Comparison of ENCODE assay signal across 21 cellular contexts in the genomic region with DNA sequence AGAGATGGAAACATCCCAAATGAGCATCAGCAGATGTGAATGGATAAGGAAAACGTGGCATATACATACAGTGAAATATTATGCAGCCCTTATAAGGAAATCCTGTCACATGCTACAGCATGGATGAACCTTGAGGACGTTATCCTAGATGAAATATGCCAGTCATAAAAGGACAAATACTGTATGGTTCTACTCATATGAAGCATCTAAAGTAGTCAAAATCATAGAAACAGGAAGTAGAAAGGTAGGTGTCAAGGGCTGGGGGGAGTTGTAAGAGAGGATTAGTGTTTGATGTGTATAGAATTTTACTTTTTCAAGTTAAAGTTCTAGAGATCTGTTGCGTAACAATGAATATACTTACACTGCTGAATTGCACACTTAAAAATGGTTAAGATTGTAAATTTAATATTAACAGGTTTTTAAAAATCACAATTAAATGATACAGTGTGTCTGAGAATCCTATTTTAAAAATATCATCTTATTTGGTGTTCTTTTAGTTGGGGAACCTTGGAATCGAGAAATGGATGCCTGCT. TPM values are rescaled to one million over a fixed set of nuclear protein-coding genes. Genes with fewer than 3 reads are reported as not detected.
DNase-seq lines count a peak whose midpoint lies in the region; ATAC-seq and TF ChIP-seq lines count a peak whose summit lies in the region.
"Had no signal": no experiment of that assay in that cellular context is flagged by ENCODE, and none has a peak within 500 bp of the region (broad histone marks: within the 10 kb centered on the region; RNA-seq: fewer than 3 reads in every experiment).

No MANE protein-coding gene starts in this region.

- POLR2A ChIA-PET in activated CD8-positive, alpha-beta T cell treated with anti-CD3 and anti-CD28 coated beads for 36 hours (lab: Charles Lee): interaction anchor here (1.3 kb wide), 1 partner anchor 13 kb away, joined by 3 read pairs; no protein-coding TSS in a partner anchor
- POLR2A ChIA-PET in activated CD8-positive, alpha-beta T cell treated with anti-CD3 and anti-CD28 coated beads, Interleukin-2, amount 10 ng/mL, durations not matched to agents 7 days and 5 days (lab: Charles Lee): no interaction called here

- no peak overlapping the region for H3K4me3 Mint-ChIP-seq in activated CD8-positive, alpha-beta T cell treated with anti-CD3 and anti-CD28 coated beads for 36 hours
- H3K4me3 Mint-ChIP-seq in activated CD8-positive, alpha-beta T cell treated with anti-CD3 and anti-CD28 coated beads, Interleukin-2, amount 10 ng/mL, durations not matched to agents 7 days and 5 days: no peak overlapping the region
- H3K4me3 Mint-ChIP-seq in stimulated activated naive CD8-positive, alpha-beta T cell treated with anti-CD3 and anti-CD28 coated beads, Interleukin-15, amount 100 ng/mL, for 72 hours: no peak overlapping the region
- H3K4me3 Mint-ChIP-seq in effector memory CD8-positive, alpha-beta T cell: no peak overlapping the region
- H3K4me3 Mint-ChIP-seq: CD14-positive monocyte had no signal

- peaks cover 56% of the 10 kb centered on the region for H3K4me1 Mint-ChIP-seq in activated CD8-positive, alpha-beta T cell treated with anti-CD3 and anti-CD28 coated beads for 36 hours (ENCODE audit: low read depth)
- peaks cover 6% of the 10 kb centered on the region for H3K4me1 Mint-ChIP-seq in activated CD8-positive, alpha-beta T cell treated with anti-CD3 and anti-CD28 coated beads, Interleukin-2, amount 10 ng/mL, durations not matched to agents 7 days and 5 days (ENCODE audit: low read depth)
- peaks cover 50% of the 10 kb centered on the region for H3K4me1 Mint-ChIP-seq in stimulated activated naive CD8-positive, alpha-beta T cell treated with anti-CD3 and anti-CD28 coated beads, Interleukin-15, amount 100 ng/mL, for 72 hours
- peaks cover 31 to 41% of the 10 kb centered on the region in 2 donors for H3K4me1 Mint-ChIP-seq in effector memory CD8-positive, alpha-beta T cell (ENCODE audit: low read depth in 2 of 2)

- no peaks in the 10 kb centered on the region for H3K9me3 Mint-ChIP-seq in activated CD8-positive, alpha-beta T cell treated with anti-CD3 and anti-CD28 coated beads for 36 hours
- H3K9me3 Mint-ChIP-seq in activated CD8-positive, alpha-beta T cell treated with anti-CD3 and anti-CD28 coated beads, Interleukin-2, amount 10 ng/mL, durations not matched to agents 7 days and 5 days (ENCODE audit: insufficient read depth): no peaks in the 10 kb centered on the region
- H3K9me3 Mint-ChIP-seq in stimulated activated naive CD8-positive, alpha-beta T cell treated with anti-CD3 and anti-CD28 coated beads, Interleukin-15, amount 100 ng/mL, for 72 hours: no peaks in the 10 kb centered on the region
- H3K9me3 Mint-ChIP-seq in effector memory CD8-positive, alpha-beta T cell: no peaks in the 10 kb centered on the region

- intact Hi-C loops in activated CD8-positive, alpha-beta T cell treated with anti-CD3 and anti-CD28 coated beads for 36 hours (cut with micrococcal nuclease): no loop called here
- intact Hi-C loops in posterior cingulate gyrus (cut with DNase I): no loop called here

- no peak overlapping the region for H3K27ac Mint-ChIP-seq in activated CD8-positive, alpha-beta T cell treated with anti-CD3 and anti-CD28 coated beads for 36 hours
- no peak overlapping the region for H3K27ac Mint-ChIP-seq in activated CD8-positive, alpha-beta T cell treated with anti-CD3 and anti-CD28 coated beads, Interleukin-2, amount 10 ng/mL, durations not matched to agents 7 days and 5 days
- no peak overlapping the region for H3K27ac Mint-ChIP-seq in stimulated activated naive CD8-positive, alpha-beta T cell treated with anti-CD3 and anti-CD28 coated beads, Interleukin-15, amount 100 ng/mL, for 72 hours
- no peak overlapping the region for H3K27ac Mint-ChIP-seq in effector memory CD8-positive, alpha-beta T cell

- peak; percentile 60 for ATAC-seq in activated CD8-positive, alpha-beta T cell treated with anti-CD3 and anti-CD28 coated beads for 36 hours
- no peak for ATAC-seq in activated CD8-positive, alpha-beta T cell treated with anti-CD3 and anti-CD28 coated beads, Interleukin-2, amount 10 ng/mL, durations not matched to agents 7 days and 5 days
- peak; percentile 61 for ATAC-seq in stimulated activated naive CD8-positive, alpha-beta T cell treated with anti-CD3 and anti-CD28 coated beads, Interleukin-15, amount 100 ng/mL, for 72 hours
- no peak for ATAC-seq in stimulated activated naive CD8-positive, alpha-beta T cell treated with anti-CD3 and anti-CD28 coated beads, Interleukin-15, Interleukin-2, amounts not matched to agents 100 U/mL and 50 U/mL, for 24 hours
- ATAC-seq in effector memory CD8-positive, alpha-beta T cell (replicated peaks): peak; percentile 24
- no peak for ATAC-seq in HG02870 (IDR thresholded peaks at IDR 0.05; ENCODE audit: unreplicated experiment)

- H3K27me3 Mint-ChIP-seq in activated CD8-positive, alpha-beta T cell treated with anti-CD3 and anti-CD28 coated beads for 36 hours: no peaks in the 10 kb centered on the region
- H3K27me3 Mint-ChIP-seq in activated CD8-positive, alpha-beta T cell treated with anti-CD3 and anti-CD28 coated beads, Interleukin-2, amount 10 ng/mL, durations not matched to agents 7 days and 5 days (ENCODE audit: low read depth): no peaks in the 10 kb centered on the region
- H3K27me3 Mint-ChIP-seq in stimulated activated naive CD8-positive, alpha-beta T cell treated with anti-CD3 and anti-CD28 coated beads, Interleukin-15, amount 100 ng/mL, for 72 hours: no peaks in the 10 kb centered on the region
- H3K27me3 Mint-ChIP-seq in effector memory CD8-positive, alpha-beta T cell: no peaks in the 10 kb centered on the region

- CTCF ChIA-PET in activated CD8-positive, alpha-beta T cell treated with anti-CD3 and anti-CD28 coated beads for 36 hours (lab: Charles Lee): no interaction called here
- CTCF ChIA-PET in activated CD8-positive, alpha-beta T cell treated with anti-CD3 and anti-CD28 coated beads, Interleukin-2, amount 10 ng/mL, durations not matched to agents 7 days and 5 days (lab: Charles Lee): no interaction called here

- H3K36me3 Mint-ChIP-seq in activated CD8-positive, alpha-beta T cell treated with anti-CD3 and anti-CD28 coated beads for 36 hours (ENCODE audit: low read depth): peaks cover 7% of the 10 kb centered on the region
- peaks cover 7% of the 10 kb centered on the region for H3K36me3 Mint-ChIP-seq in activated CD8-positive, alpha-beta T cell treated with anti-CD3 and anti-CD28 coated beads, Interleukin-2, amount 10 ng/mL, durations not matched to agents 7 days and 5 days (ENCODE audit: low read depth)
- H3K36me3 Mint-ChIP-seq in effector memory CD8-positive, alpha-beta T cell (ENCODE audit: insufficient read depth): peaks cover 7% of the 10 kb centered on the region

- no peak for TF ChIP-seq CTCF in activated CD8-positive, alpha-beta T cell treated with anti-CD3 and anti-CD28 coated beads for 36 hours (IDR thresholded peaks at IDR 0.05)

- no peak for DNase-seq in activated CD8-positive, alpha-beta T cell treated with anti-CD3 and anti-CD28 coated beads for 36 hours
- DNase-seq in activated CD8-positive, alpha-beta T cell treated with anti-CD3 and anti-CD28 coated beads, Interleukin-2, amount 10 ng/mL, durations not matched to agents 7 days and 5 days: no peak
- no peak for DNase-seq in stimulated activated naive CD8-positive, alpha-beta T cell treated with anti-CD3 and anti-CD28 coated beads, Interleukin-15, amount 100 ng/mL, for 72 hours
- DNase-seq in stimulated activated naive CD8-positive, alpha-beta T cell treated with anti-CD3 and anti-CD28 coated beads, Interleukin-15, Interleukin-2, amounts not matched to agents 100 U/mL and 50 U/mL, for 24 hours: no peak
- DNase-seq in effector memory CD8-positive, alpha-beta T cell: no peak
- DNase-seq in iPS-NIHi7 (ENCODE audit: extremely low spot score) (no peak), posterior cingulate gyrus (no peak)
- DNase-seq: EL, GF-D8, MG63, NCI-H1092 treated with DMSO at 0.1 percent for 48 hours, NCI-H1436 treated with DMSO at 0.1 percent for 48 hours, NCI-H1930, NCI-H2227 treated with DMSO at 0.1 percent for 48 hours, NCI-H510A, NCI-H748 treated with DMSO at 0.1 percent for 48 hours, PC-9, RPMI8226, SHP77 had no signal

RNA-seq across cellular contexts. Expression of a gene that starts 58.5 kb away (rescaled TPM):
- 10 to 100 TPM; 18.9 to 21.1 TPM for total RNA-seq in activated CD8-positive, alpha-beta T cell treated with anti-CD3 and anti-CD28 coated beads for 36 hours
- total RNA-seq in activated CD8-positive, alpha-beta T cell treated with anti-CD3 and anti-CD28 coated beads, Interleukin-2, amount 10 ng/mL, durations not matched to agents 7 days and 5 days: 10 to 100 TPM; 24.5 to 24.7 TPM

Comparison
In these comparisons a context has a peak if more than half of its experiments do, and no peak if none do; other contexts are left out.
1. ATAC-seq: peak in activated CD8-positive, alpha-beta T cell treated with anti-CD3 and anti-CD28 coated beads for 36 hours (single experiment), stimulated activated naive CD8-positive, alpha-beta T cell treated with anti-CD3 and anti-CD28 coated beads, Interleukin-15, amount 100 ng/mL, for 72 hours (single experiment) and effector memory CD8-positive, alpha-beta T cell (single experiment); none in activated CD8-positive, alpha-beta T cell treated with anti-CD3 and anti-CD28 coated beads, Interleukin-2, amount 10 ng/mL, durations not matched to agents 7 days and 5 days (single experiment), stimulated activated naive CD8-positive, alpha-beta T cell treated with anti-CD3 and anti-CD28 coated beads, Interleukin-15, Interleukin-2, amounts not matched to agents 100 U/mL and 50 U/mL, for 24 hours (single experiment) and HG02870 (single experiment).